Comparison of ENCODE assay signal across 8 cellular contexts in the genomic region with DNA sequence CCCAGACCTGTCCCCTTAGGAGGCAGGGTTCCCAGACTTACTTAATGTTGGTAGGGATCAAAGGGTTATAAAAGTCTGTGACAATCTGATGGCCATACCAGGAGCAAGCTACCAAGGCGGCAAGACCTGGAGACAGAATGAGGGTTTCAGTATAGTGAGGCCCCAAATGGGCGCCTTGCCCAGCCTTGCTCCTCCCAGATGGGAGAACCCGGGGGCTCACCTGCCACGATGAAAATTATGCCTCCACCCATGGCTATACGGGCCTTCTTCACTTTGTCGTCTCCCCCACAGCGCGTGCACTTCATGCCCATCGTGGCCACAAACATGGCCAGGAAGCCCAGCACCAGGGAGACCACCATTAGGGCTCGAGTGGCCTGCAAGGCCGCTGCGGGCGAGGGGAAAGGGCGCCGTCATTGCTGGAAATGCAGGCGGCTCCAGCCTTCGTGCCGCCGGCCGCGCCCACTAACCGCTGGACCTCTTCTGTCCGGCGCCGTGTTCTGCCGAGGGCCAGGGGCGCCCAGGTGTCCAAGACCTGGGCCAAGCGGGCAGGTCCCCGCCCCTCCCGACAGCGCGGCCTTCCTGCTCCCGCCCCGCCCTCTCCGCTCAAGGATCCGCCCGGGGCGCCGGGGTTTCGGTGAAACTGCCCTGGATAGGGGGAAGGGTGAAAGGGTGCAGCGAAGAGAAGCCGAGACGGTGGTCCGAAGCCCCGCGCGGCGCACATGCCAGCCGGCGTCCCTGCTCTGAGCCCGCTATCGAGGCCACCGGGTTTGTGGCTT. TPM values are rescaled to one million over a fixed set of nuclear protein-coding genes. Genes with fewer than 3 reads are reported as not detected.
DNase-seq lines count a peak whose midpoint lies in the region; ATAC-seq, FAIRE-seq and TF ChIP-seq lines count a peak whose summit lies in the region.

No MANE protein-coding gene starts in this region.

- peaks cover 14% of the 10 kb centered on the region for H3K36me3 Mint-ChIP-seq in activated CD4-positive, alpha-beta memory T cell treated with anti-CD3 and anti-CD28 coated beads for 36 hours

- intact Hi-C loops in activated CD4-positive, alpha-beta memory T cell treated with anti-CD3 and anti-CD28 coated beads for 36 hours (cut with micrococcal nuclease) = no loop called here
- intact Hi-C loops in pancreas (cut with DNase I) = loop anchor here in 1 of 3 donors (10.0 kb wide), 1 partner anchor 54 kb away; a partner anchor contains a TSS

- no peak for FAIRE-seq in pancreas (lab: Jason Lieb, UNC)

- CTCF ChIA-PET in activated CD4-positive, alpha-beta memory T cell treated with anti-CD3 and anti-CD28 coated beads for 36 hours (lab: Charles Lee) = interaction anchor here (0.8 kb wide), 1 partner anchor 10 kb away, joined by 3 read pairs; no protein-coding TSS in a partner anchor

- DNase-seq in activated naive CD4-positive, alpha-beta T cell treated with Interleukin-2 at 50 U/mL for 16 hours = peak; percentile 33
- no peak for DNase-seq in activated naive CD4-positive, alpha-beta T cell treated with anti-CD3 and anti-CD28 coated beads, Interleukin-2, amount 50 U/mL, for 16 hours
- peak; percentile 35 for DNase-seq in activated CD4-positive, alpha-beta memory T cell treated with anti-CD3 and anti-CD28 coated beads for 36 hours
- DNase-seq in foreskin fibroblast (peak in 1 of 2 donors; percentile 57), pancreas (peak; percentile 82 to 94 (median 87)), HPDE6-E6E7 (ENCODE audit: extremely low spot score) (no peak)

- POLR2A ChIA-PET in activated CD4-positive, alpha-beta memory T cell treated with anti-CD3 and anti-CD28 coated beads for 36 hours (lab: Charles Lee) = interaction anchor here (1.1 kb wide), 1 partner anchor 9 kb away, joined by 3 read pairs; a partner anchor contains a TSS

- H3K36me3 ChIP-seq in pancreas = peaks cover 4 to 10% (median 6%) of the 10 kb centered on the region in 3 donors

- WGBS in pancreas, 2 donors = 3% methylated on average over 51 to 53 of the region's 53 CpGs

- H3K4me3 ChIP-seq in foreskin fibroblast (ENCODE audit: low read depth in 1 of 2, low read length in 2 of 2) (peak overlapping the region; percentile 40 to 43), pancreas (peak overlapping the region; percentile 50 to 83 (median 74))

- no peaks in the 10 kb centered on the region for H3K9me3 Mint-ChIP-seq in activated CD4-positive, alpha-beta memory T cell treated with anti-CD3 and anti-CD28 coated beads for 36 hours

- H3K27ac ChIP-seq in pancreas = peak overlapping the region; percentile 97 to 99 (median 98)

- H3K27me3 Mint-ChIP-seq in activated CD4-positive, alpha-beta memory T cell treated with anti-CD3 and anti-CD28 coated beads for 36 hours = peaks cover 18% of the 10 kb centered on the region

- no peak for TF ChIP-seq CTCF in foreskin fibroblast (IDR thresholded peaks at IDR 0.05; ENCODE audit: low read depth, low read length)
- no peak for TF ChIP-seq CTCF in pancreas (IDR thresholded peaks at IDR 0.05)

- H3K27ac Mint-ChIP-seq in activated CD4-positive, alpha-beta memory T cell treated with anti-CD3 and anti-CD28 coated beads for 36 hours = no peak overlapping the region

- no peaks in the 10 kb centered on the region for H3K27me3 ChIP-seq in pancreas

- ATAC-seq in pancreas = peak; percentile 64 to 72 (median 70)
- no peak for ATAC-seq in GM21447 (IDR thresholded peaks at IDR 0.05; ENCODE audit: unreplicated experiment)
- no peak for ATAC-seq in GM18502 (IDR thresholded peaks at IDR 0.05; ENCODE audit: poor library complexity, unreplicated experiment)

- H3K9me3 ChIP-seq in pancreas = no peaks in the 10 kb centered on the region

- H3K4me1 ChIP-seq in pancreas = peaks cover 0 to 9% (median 6%) of the 10 kb centered on the region in 3 donors

- peak overlapping the region; percentile 12 for H3K4me3 Mint-ChIP-seq in activated CD4-positive, alpha-beta memory T cell treated with anti-CD3 and anti-CD28 coated beads for 36 hours

- H3K4me1 Mint-ChIP-seq in activated CD4-positive, alpha-beta memory T cell treated with anti-CD3 and anti-CD28 coated beads for 36 hours (ENCODE audit: low read depth) = peaks cover 26% of the 10 kb centered on the region

RNA-seq across cellular contexts. Expression of a gene that starts 1.5 kb away (rescaled TPM):
- 1 to 10 TPM; 1.5 to 1.6 TPM for total RNA-seq in activated CD4-positive, alpha-beta memory T cell treated with anti-CD3 and anti-CD28 coated beads for 36 hours
- 10 to 100 TPM; 49.1 to 89.7 (median 62.7) TPM for total RNA-seq in pancreas
- 10 to 100 TPM; 55.7 to 69.1 TPM for polyA plus RNA-seq in pancreas

RNA-seq across cellular contexts. Expression of a gene that starts 8.8 kb away (rescaled TPM):
- 10 to 100 TPM; 49.6 to 52.4 TPM for total RNA-seq in activated CD4-positive, alpha-beta memory T cell treated with anti-CD3 and anti-CD28 coated beads for 36 hours
- 10 to 100 TPM; 11.7 to 27.1 (median 19.5) TPM for total RNA-seq in pancreas
- polyA plus RNA-seq in pancreas = 10 to 100 TPM; 14.1 to 41.1 TPM

RNA-seq across cellular contexts. Expression of a gene that starts 9.3 kb away (rescaled TPM):
- 100 to 1,000 TPM; 155 to 164 TPM for total RNA-seq in activated CD4-positive, alpha-beta memory T cell treated with anti-CD3 and anti-CD28 coated beads for 36 hours
- total RNA-seq in pancreas = 10 to 100 TPM; 42.0 to 75.2 (median 53.8) TPM
- polyA plus RNA-seq in pancreas = 10 to 100 TPM; 47.4 to 67.9 TPM

RNA-seq across cellular contexts. Expression of a gene that starts 18.5 kb away (rescaled TPM):
- total RNA-seq in activated CD4-positive, alpha-beta memory T cell treated with anti-CD3 and anti-CD28 coated beads for 36 hours = 100 to 1,000 TPM; 188 to 199 TPM
- 100 to 1,000 TPM; 231 to 346 (median 294) TPM for total RNA-seq in pancreas
- 100 to 1,000 TPM; 520 to 639 TPM for polyA plus RNA-seq in pancreas

RNA-seq across cellular contexts. Expression of a gene that starts 20.7 kb away (rescaled TPM):
- under 1 TPM; 0.15 to 0.19 TPM for total RNA-seq in activated CD4-positive, alpha-beta memory T cell treated with anti-CD3 and anti-CD28 coated beads for 36 hours
- under 1 TPM; 0.16 to 0.95 (median 0.37) TPM for total RNA-seq in pancreas
- polyA plus RNA-seq in pancreas = 1 to 10 TPM; 1.0 to 1.8 TPM

Comparison
In these comparisons a context has a peak if more than half of its experiments do, and no peak if none do; other contexts are left out.
1. DNase-seq: peak in activated naive CD4-positive, alpha-beta T cell treated with Interleukin-2 at 50 U/mL for 16 hours (single experiment), activated CD4-positive, alpha-beta memory T cell treated with anti-CD3 and anti-CD28 coated beads for 36 hours (single experiment) and pancreas (6 of 6); none in activated naive CD4-positive, alpha-beta T cell treated with anti-CD3 and anti-CD28 coated beads, Interleukin-2, amount 50 U/mL, for 16 hours (single experiment) and HPDE6-E6E7 (single experiment).
2. ATAC-seq: peak in pancreas (4 of 4); none in GM21447 (single experiment) and GM18502 (single experiment).
3. RNA of a gene that starts 1.5 kb away (total RNA-seq): 49.1 to 89.7 TPM in pancreas; 1.5 to 1.6 TPM in activated CD4-positive, alpha-beta memory T cell treated with anti-CD3 and anti-CD28 coated beads for 36 hours; every median in the first group is over 10 times any median in the second.